In the genomic region with DNA sequence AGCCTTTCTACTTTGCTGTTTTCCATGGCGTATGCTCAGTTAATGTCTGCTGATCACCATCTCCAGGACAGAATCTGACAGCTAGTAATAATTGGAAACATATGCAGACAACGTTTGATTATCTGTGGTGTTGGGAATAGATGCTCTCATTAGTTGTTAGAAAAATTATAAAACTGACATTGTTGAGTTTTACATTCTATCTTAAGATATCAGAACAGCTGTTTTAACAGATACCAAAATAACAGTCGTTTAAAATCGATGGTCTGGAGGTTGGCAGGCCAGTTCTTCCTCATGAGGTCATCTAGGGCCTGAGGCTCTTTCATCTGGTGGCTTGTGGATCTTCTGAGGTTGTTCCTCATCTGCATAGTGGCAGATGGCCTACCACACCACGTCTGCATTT, we compare ENCODE assay signal across 22 cellular contexts.
"Had no signal": no experiment of that assay in that cellular context is flagged by ENCODE, and none has a peak within 500 bp of the region (broad histone marks: within the 10 kb centered on the region; RNA-seq: fewer than 3 reads in every experiment).

No MANE protein-coding gene starts in this region.

- H3K27me3 Mint-ChIP-seq: activated naive CD8-positive, alpha-beta T cell treated with anti-CD3 and anti-CD28 coated beads for 36 hours; central memory CD8-positive, alpha-beta T cell; type B pancreatic cell had no signal

- H3K36me3 Mint-ChIP-seq: natural killer cell had no signal

- H3K27ac ChIP-seq: breast epithelium, dorsolateral prefrontal cortex, left lung, prostate gland, spleen, thoracic aorta, vagina had no signal

- H3K4me3 Mint-ChIP-seq: activated CD8-positive, alpha-beta T cell treated with anti-CD3 and anti-CD28 coated beads, Interleukin-2, amount 10 ng/mL, durations not matched to agents 7 days and 5 days; activated naive CD8-positive, alpha-beta T cell treated with anti-CD3 and anti-CD28 coated beads for 36 hours; central memory CD8-positive, alpha-beta T cell; effector memory CD8-positive, alpha-beta T cell; natural killer cell; type B pancreatic cell had no signal

- H3K27ac Mint-ChIP-seq: activated CD8-positive, alpha-beta T cell treated with anti-CD3 and anti-CD28 coated beads, Interleukin-2, amount 10 ng/mL, durations not matched to agents 7 days and 5 days; activated naive CD8-positive, alpha-beta T cell treated with anti-CD3 and anti-CD28 coated beads for 36 hours; effector memory CD8-positive, alpha-beta T cell; natural killer cell; type B pancreatic cell had no signal

- H3K9me3 Mint-ChIP-seq: central memory CD8-positive, alpha-beta T cell; effector memory CD8-positive, alpha-beta T cell; natural killer cell had no signal

- H3K4me1 Mint-ChIP-seq: central memory CD8-positive, alpha-beta T cell; natural killer cell had no signal

- DNase-seq: activated CD4-positive, alpha-beta T cell treated with anti-CD3 and anti-CD28 coated beads for 1 hour; activated CD4-positive, alpha-beta T cell treated with anti-CD3 and anti-CD28 coated beads, Interleukin-2, amount 50 U/mL, for 1 hour; activated CD8-positive, alpha-beta T cell treated with anti-CD3 and anti-CD28 coated beads, Interleukin-2, amount 10 ng/mL, durations not matched to agents 7 days and 5 days; activated naive CD4-positive, alpha-beta T cell treated with Interleukin-2 at 50 U/mL for 16 hours; activated naive CD8-positive, alpha-beta T cell treated with anti-CD3 and anti-CD28 coated beads for 36 hours; activated T-cell treated with anti-CD3 and anti-CD28 coated beads, Interleukin-2, amount 50 U/mL, for 1 hour; dorsolateral prefrontal cortex; effector memory CD8-positive, alpha-beta T cell; hippocampal formation; kidney glomerular epithelial cell; left lung; natural killer cell; spleen; stimulated activated CD4-positive, alpha-beta T cell treated with anti-CD3 and anti-CD28 coated beads, Interleukin-4, amount 100 ng/mL, for 1 hour; stimulated activated naive CD4-positive, alpha-beta T cell; T1000 had no signal
